2 cellular contexts compared by ENCODE assay signal in the genomic region with DNA sequence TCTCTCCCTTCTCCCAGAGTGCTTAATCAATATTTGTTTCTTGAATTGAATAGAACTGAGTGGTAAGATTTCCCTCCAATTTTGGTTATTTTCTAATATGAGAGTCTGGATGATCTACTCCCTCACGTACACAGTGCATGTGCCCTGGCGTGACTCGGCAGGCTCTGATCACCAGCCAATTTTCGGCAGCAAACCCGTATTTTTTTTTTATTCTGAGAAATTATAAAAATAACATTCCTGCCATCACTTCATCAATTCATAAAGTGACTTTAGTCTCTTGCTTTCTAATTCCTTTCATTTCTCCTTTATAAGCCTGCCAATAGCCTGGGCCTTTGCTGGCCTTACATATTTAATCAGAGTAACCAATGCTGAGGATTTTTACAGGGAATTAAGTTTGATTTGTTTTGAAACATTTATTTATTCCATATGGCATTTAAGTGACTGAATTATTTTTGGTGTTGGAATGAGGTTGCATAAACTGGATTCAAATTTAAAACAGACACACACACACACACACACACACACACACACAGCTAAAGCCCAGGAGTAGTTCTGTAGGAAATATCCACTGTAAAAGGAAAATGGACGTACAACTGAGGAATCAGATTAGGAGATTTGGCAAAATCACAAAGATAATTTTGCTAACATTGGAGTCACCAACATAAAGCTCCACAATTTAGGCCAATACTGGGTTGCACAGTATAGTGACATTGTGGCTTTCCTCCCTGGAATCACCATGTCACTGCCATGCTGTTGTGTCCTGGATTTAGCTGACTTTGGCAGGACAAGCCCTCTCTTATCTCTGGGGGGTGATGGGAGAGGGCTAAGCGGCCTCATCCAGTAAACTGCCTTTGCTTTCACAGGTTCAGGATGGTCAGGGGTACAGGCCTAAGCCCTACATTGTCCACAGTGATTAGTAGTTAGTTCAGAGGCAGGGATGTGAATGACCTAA.
TF ChIP-seq lines count a peak whose summit lies in the region.

No MANE protein-coding gene starts in this region.

TF ChIP-seq in GM23338, 12 proteins besides CTCF, POLR2A, EP300 and RAD21 (continued from another document):
- TF ChIP-seq, protein P1, sequence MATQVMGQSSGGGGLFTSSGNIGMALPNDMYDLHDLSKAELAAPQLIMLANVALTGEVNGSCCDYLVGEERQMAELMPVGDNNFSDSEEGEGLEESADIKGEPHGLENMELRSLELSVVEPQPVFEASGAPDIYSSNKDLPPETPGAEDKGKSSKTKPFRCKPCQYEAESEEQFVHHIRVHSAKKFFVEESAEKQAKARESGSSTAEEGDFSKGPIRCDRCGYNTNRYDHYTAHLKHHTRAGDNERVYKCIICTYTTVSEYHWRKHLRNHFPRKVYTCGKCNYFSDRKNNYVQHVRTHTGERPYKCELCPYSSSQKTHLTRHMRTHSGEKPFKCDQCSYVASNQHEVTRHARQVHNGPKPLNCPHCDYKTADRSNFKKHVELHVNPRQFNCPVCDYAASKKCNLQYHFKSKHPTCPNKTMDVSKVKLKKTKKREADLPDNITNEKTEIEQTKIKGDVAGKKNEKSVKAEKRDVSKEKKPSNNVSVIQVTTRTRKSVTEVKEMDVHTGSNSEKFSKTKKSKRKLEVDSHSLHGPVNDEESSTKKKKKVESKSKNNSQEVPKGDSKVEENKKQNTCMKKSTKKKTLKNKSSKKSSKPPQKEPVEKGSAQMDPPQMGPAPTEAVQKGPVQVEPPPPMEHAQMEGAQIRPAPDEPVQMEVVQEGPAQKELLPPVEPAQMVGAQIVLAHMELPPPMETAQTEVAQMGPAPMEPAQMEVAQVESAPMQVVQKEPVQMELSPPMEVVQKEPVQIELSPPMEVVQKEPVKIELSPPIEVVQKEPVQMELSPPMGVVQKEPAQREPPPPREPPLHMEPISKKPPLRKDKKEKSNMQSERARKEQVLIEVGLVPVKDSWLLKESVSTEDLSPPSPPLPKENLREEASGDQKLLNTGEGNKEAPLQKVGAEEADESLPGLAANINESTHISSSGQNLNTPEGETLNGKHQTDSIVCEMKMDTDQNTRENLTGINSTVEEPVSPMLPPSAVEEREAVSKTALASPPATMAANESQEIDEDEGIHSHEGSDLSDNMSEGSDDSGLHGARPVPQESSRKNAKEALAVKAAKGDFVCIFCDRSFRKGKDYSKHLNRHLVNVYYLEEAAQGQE (IDR thresholded peaks at IDR 0.05; ENCODE audit: unreplicated experiment): no peak
- TF ChIP-seq POLR2AphosphoS5 (IDR thresholded peaks at IDR 0.05; ENCODE audit: low read depth): no peak

TF ChIP-seq in WTC11, 78 proteins besides CTCF, POLR2A, EP300 and RAD21 (continued from another document):
- TF ChIP-seq, protein P2, sequence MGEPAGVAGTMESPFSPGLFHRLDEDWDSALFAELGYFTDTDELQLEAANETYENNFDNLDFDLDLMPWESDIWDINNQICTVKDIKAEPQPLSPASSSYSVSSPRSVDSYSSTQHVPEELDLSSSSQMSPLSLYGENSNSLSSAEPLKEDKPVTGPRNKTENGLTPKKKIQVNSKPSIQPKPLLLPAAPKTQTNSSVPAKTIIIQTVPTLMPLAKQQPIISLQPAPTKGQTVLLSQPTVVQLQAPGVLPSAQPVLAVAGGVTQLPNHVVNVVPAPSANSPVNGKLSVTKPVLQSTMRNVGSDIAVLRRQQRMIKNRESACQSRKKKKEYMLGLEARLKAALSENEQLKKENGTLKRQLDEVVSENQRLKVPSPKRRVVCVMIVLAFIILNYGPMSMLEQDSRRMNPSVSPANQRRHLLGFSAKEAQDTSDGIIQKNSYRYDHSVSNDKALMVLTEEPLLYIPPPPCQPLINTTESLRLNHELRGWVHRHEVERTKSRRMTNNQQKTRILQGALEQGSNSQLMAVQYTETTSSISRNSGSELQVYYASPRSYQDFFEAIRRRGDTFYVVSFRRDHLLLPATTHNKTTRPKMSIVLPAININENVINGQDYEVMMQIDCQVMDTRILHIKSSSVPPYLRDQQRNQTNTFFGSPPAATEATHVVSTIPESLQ (CRISPR knock-in tag; IDR thresholded peaks at IDR 0.05): no peak
- TF ChIP-seq ZNF121 (CRISPR knock-in tag; IDR thresholded peaks at IDR 0.05) (no peak), SOX15 (CRISPR knock-in tag; IDR thresholded peaks at IDR 0.05) (no peak), ZNF416 (CRISPR knock-in tag; IDR thresholded peaks at IDR 0.05) (no peak), NR1H2 (CRISPR knock-in tag; IDR thresholded peaks at IDR 0.05) (no peak), RELA (CRISPR knock-in tag; IDR thresholded peaks at IDR 0.05; ENCODE audit: borderline replicate concordance) (no peak)
- TF ChIP-seq, protein P3, sequence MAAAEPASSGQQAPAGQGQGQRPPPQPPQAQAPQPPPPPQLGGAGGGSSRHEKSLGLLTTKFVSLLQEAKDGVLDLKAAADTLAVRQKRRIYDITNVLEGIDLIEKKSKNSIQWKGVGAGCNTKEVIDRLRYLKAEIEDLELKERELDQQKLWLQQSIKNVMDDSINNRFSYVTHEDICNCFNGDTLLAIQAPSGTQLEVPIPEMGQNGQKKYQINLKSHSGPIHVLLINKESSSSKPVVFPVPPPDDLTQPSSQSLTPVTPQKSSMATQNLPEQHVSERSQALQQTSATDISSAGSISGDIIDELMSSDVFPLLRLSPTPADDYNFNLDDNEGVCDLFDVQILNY (CRISPR knock-in tag; IDR thresholded peaks at IDR 0.05): no peak
- TF ChIP-seq, protein P4, sequence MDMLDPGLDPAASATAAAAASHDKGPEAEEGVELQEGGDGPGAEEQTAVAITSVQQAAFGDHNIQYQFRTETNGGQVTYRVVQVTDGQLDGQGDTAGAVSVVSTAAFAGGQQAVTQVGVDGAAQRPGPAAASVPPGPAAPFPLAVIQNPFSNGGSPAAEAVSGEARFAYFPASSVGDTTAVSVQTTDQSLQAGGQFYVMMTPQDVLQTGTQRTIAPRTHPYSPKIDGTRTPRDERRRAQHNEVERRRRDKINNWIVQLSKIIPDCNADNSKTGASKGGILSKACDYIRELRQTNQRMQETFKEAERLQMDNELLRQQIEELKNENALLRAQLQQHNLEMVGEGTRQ (CRISPR knock-in tag; IDR thresholded peaks at IDR 0.05): no peak
- TF ChIP-seq, protein P5, sequence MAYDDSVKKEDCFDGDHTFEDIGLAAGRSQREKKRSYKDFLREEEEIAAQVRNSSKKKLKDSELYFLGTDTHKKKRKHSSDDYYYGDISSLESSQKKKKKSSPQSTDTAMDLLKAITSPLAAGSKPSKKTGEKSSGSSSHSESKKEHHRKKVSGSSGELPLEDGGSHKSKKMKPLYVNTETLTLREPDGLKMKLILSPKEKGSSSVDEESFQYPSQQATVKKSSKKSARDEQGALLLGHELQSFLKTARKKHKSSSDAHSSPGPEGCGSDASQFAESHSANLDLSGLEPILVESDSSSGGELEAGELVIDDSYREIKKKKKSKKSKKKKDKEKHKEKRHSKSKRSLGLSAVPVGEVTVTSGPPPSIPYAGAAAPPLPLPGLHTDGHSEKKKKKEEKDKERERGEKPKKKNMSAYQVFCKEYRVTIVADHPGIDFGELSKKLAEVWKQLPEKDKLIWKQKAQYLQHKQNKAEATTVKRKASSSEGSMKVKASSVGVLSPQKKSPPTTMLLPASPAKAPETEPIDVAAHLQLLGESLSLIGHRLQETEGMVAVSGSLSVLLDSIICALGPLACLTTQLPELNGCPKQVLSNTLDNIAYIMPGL (CRISPR knock-in tag; IDR thresholded peaks at IDR 0.05): no peak
TF ChIP-seq in WTC11: peak in this region for 0.
